In the genomic region with DNA sequence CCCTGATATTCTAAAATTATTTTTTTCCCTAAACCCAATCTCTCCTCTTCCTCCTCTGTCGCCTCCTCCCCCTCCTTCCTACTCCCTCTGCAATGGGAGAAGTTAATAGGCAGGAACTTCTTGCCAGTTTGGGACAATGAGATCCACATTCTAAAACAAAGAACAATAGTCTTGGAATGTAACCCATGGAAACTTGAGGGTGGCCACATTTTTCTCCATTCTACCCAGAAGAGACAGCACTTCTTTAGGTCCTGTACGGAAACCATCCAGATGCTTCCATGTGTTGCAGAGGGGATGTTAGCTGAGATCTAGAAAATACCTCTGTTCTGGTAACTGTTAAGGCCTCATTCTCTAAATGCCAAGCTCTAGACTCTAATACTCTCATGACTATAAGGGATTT, we compare ENCODE assay signal across 12 cellular contexts. TPM values are rescaled to one million over a fixed set of nuclear protein-coding genes. Genes with fewer than 3 reads are reported as not detected.
A peak's percentile ranks its signal among the peaks of the same experiment; 100 is the strongest.
DNase-seq lines count a peak whose midpoint lies in the region; FAIRE-seq and TF ChIP-seq lines count a peak whose summit lies in the region.
"Had no signal": no experiment of that assay in that cellular context is flagged by ENCODE, and none has a peak within 500 bp of the region (broad histone marks: within the 10 kb centered on the region; RNA-seq: fewer than 3 reads in every experiment).

No MANE protein-coding gene starts in this region.

- no peak overlapping the region for H4K8ac ChIP-seq in H9 (replicated peaks; ENCODE audit: insufficient read length, low read depth, low read length)

- H3K23me2 ChIP-seq in H9 (ENCODE audit: insufficient read length, low read depth, low read length, poor library complexity, severe bottlenecking): no peaks in the 10 kb centered on the region

- H3K27ac ChIP-seq in H9 (ENCODE audit: insufficient read length, low read depth, low read length) (no peak overlapping the region), brain microvascular endothelial cell (peak overlapping the region; percentile 72), kidney (ENCODE audit: low read depth in 2 of 2, low read length in 2 of 2) (peak overlapping the region; percentile 53 to 86), skeletal muscle tissue (ENCODE audit: low read depth, low read length) (peak overlapping the region; percentile 84)
- H3K27ac ChIP-seq: cardiac muscle cell had no signal

- no peak overlapping the region for H4K91ac ChIP-seq in H9 (ENCODE audit: insufficient read length, low read depth, low read length)

- H3K36me3 ChIP-seq in brain microvascular endothelial cell (replicated peaks) (peaks cover 97% of the 10 kb centered on the region), kidney (ENCODE audit: control insufficient read depth in 1 of 2, insufficient read depth in 2 of 2, low read length in 2 of 2) (peaks cover 7 to 27% of the 10 kb centered on the region in 2 donors), skeletal muscle tissue (ENCODE audit: control insufficient read depth in 3 of 3, insufficient read depth in 3 of 3, low read length in 3 of 3) (peaks cover 15 to 31% (median 23%) of the 10 kb centered on the region in 3 donors)

- H3K9me3 ChIP-seq in H9 (ENCODE audit: control insufficient read depth, low read depth, low read length) (no peaks in the 10 kb centered on the region), kidney (ENCODE audit: control insufficient read depth in 1 of 2, low read length in 2 of 2) (no peaks in the 10 kb centered on the region), skeletal muscle tissue (ENCODE audit: control insufficient read depth in 3 of 3, low read length in 3 of 3) (no peaks in the 10 kb centered on the region)

- no peak overlapping the region for H3K14ac ChIP-seq in H9 (ENCODE audit: insufficient read depth, low read length)

- H2BK12ac ChIP-seq in H9 (ENCODE audit: insufficient read length, low read depth, low read length): no peak overlapping the region

- in situ Hi-C loops in brain microvascular endothelial cell (cut with HindIII; ENCODE audit: low pct_ligation_motif_present, low sequenced_read_pairs): no loop called here

- no peak overlapping the region for H2BK20ac ChIP-seq in H9 (ENCODE audit: low read depth, low read length, poor library complexity, severe bottlenecking)

- H2BK5ac ChIP-seq in H9 (ENCODE audit: insufficient read length, low read length): no peak overlapping the region

- H2BK15ac ChIP-seq in H9 (ENCODE audit: low read depth, low read length): no peak overlapping the region

- H3K79me1 ChIP-seq in H9 (ENCODE audit: insufficient read depth, low read depth, low read length, poor library complexity, severe bottlenecking): no peaks in the 10 kb centered on the region

- H3K27me3 ChIP-seq in H9 (ENCODE audit: insufficient read depth, low read length): no peaks in the 10 kb centered on the region
- H3K27me3 ChIP-seq in brain microvascular endothelial cell (replicated peaks): no peaks in the 10 kb centered on the region
- H3K27me3 ChIP-seq in skeletal muscle tissue (ENCODE audit: control insufficient read depth in 3 of 3, insufficient read depth in 3 of 3, low read length in 3 of 3): no peaks in the 10 kb centered on the region
- H3K27me3 ChIP-seq: cardiac muscle cell had no signal

- H3K4me1 ChIP-seq in H9 (ENCODE audit: insufficient read depth, low read length) (peaks cover 11% of the 10 kb centered on the region; the same call in 1 of the 2 replicates), kidney (ENCODE audit: control insufficient read depth in 1 of 2, insufficient read depth in 1 of 2, low read depth in 1 of 2, low read length in 2 of 2) (peaks cover 35 to 53% of the 10 kb centered on the region in 2 donors), skeletal muscle tissue (ENCODE audit: control insufficient read depth in 3 of 3, insufficient read depth in 3 of 3, low read length in 3 of 3) (peaks cover 69 to 87% (median 78%) of the 10 kb centered on the region in 3 donors)

- no peaks in the 10 kb centered on the region for H4K20me1 ChIP-seq in H9 (ENCODE audit: control insufficient read depth, insufficient read depth, insufficient read length)

- no peak overlapping the region for H3K18ac ChIP-seq in H9 (ENCODE audit: insufficient read length, low read depth, low read length)

- TF ChIP-seq CTCF in H9 (conservative IDR thresholded peaks at IDR 0.05): no peak
- no peak for TF ChIP-seq CTCF in brain microvascular endothelial cell (IDR thresholded peaks at IDR 0.05; ENCODE audit: low read depth, low read length, missing control alignments)
- no peak for TF ChIP-seq CTCF in kidney (IDR thresholded peaks at IDR 0.05; ENCODE audit: borderline replicate concordance, extremely low read depth, insufficient read depth)

- H4K5ac ChIP-seq in H9 (ENCODE audit: insufficient read length, low read depth, low read length): no peak overlapping the region

- FAIRE-seq in kidney (lab: Jason Lieb, UNC): no peak

- DNase-seq in H9 (no peak), brain microvascular endothelial cell (no peak), kidney (no peak), AG08395 (ENCODE audit: low spot score) (no peak), NCI-H446 treated with DMSO at 0.1 percent for 48 hours (lab: John Stamatoyannopoulos, UW) (no peak), NCI-H1105 treated with DMSO at 0.1 percent for 48 hours (lab: John Stamatoyannopoulos, UW) (no peak), C1 segment of cervical spinal cord (lab: John Stamatoyannopoulos, UW) (no peak)
- DNase-seq: COR-L47, NCI-H1694, nucleus accumbens had no signal

- H3K27ac Mint-ChIP-seq in H9: peak overlapping the region; percentile 41 to 96 (median 94); a peak in 6 of 7 replicates

- H3K4me3 ChIP-seq in brain microvascular endothelial cell (ENCODE audit: low read depth, low read length): no peak overlapping the region
- H3K4me3 ChIP-seq in kidney (ENCODE audit: low read length in 2 of 2): no peak overlapping the region
- H3K4me3 ChIP-seq in skeletal muscle tissue (ENCODE audit: low read length in 3 of 3): peak overlapping the region in 1 of 3 donors; percentile 5
- H3K4me3 ChIP-seq: cardiac muscle cell had no signal

- H3K56ac ChIP-seq in H9 (ENCODE audit: insufficient read length, low read depth, low read length): no peak overlapping the region

- intact Hi-C loops in kidney (cut with DNase I): no loop called here

- peaks cover 22 to 36% (median 35%) of the 10 kb centered on the region in 3 experiments; a peak in 6 of 7 replicates for H3K36me3 Mint-ChIP-seq in H9 (ENCODE audit: insufficient read depth in 1 of 3, low read depth in 3 of 3)

- no peaks in the 10 kb centered on the region for H3K27me3 Mint-ChIP-seq in H9 (ENCODE audit: low read depth)

- H3K9ac ChIP-seq in H9 (ENCODE audit: extremely low read depth, insufficient read length, low read length) (no peak overlapping the region), kidney (ENCODE audit: low read length in 2 of 2) (no peak overlapping the region), skeletal muscle tissue (ENCODE audit: low read depth in 1 of 3, low read length in 3 of 3) (no peak overlapping the region)

- H3K9me3 Mint-ChIP-seq in H9: no peaks in the 10 kb centered on the region

- H3K4me3 Mint-ChIP-seq in H9: peak overlapping the region in 1 of 2 experiments; percentile 30; a peak in 2 of 5 replicates

- no peak overlapping the region for H2AK5ac ChIP-seq in H9 (ENCODE audit: insufficient read length, low read length)

- no CpG with 5 or more reads among the region's 2 CpGs for WGBS in H9 (ENCODE audit: extremely low coverage, insufficient read length, low lambda C conversion rate)

- H3K79me2 ChIP-seq in H9 (ENCODE audit: insufficient read depth, low read length): no peaks in the 10 kb centered on the region

- H3K4me2 ChIP-seq in H9 (ENCODE audit: insufficient read depth, insufficient read length, low read length): no peak overlapping the region

- no peak overlapping the region for H2BK120ac ChIP-seq in H9 (ENCODE audit: low read depth, low read length, poor library complexity, severe bottlenecking)

- peaks cover 43 to 46% of the 10 kb centered on the region in 2 experiments for H3K4me1 Mint-ChIP-seq in H9

- no peak overlapping the region for H3K4ac ChIP-seq in H9 (ENCODE audit: low read depth, low read length)

- no peak overlapping the region for H3K23ac ChIP-seq in H9 (ENCODE audit: insufficient read length, low read depth, low read length)

- H2AFZ ChIP-seq in H9 (ENCODE audit: low read length): no peak overlapping the region

- no peak overlapping the region for H3T11ph ChIP-seq in H9 (ENCODE audit: low read length)

RNA-seq across cellular contexts. Expression of a gene that starts 10.0 kb away (rescaled TPM):
- 320 and 323 TPM in 2 replicates for total RNA-seq in H9 (2021)
- 637 TPM for total RNA-seq in kidney
- 581 TPM for polyA plus RNA-seq in kidney (ENCODE audit: insufficient read depth, low read depth, low replicate concordance)
- 1,314 TPM for total RNA-seq in skeletal muscle tissue
